ENCODE assay signal across 10 cellular contexts in the genomic region with DNA sequence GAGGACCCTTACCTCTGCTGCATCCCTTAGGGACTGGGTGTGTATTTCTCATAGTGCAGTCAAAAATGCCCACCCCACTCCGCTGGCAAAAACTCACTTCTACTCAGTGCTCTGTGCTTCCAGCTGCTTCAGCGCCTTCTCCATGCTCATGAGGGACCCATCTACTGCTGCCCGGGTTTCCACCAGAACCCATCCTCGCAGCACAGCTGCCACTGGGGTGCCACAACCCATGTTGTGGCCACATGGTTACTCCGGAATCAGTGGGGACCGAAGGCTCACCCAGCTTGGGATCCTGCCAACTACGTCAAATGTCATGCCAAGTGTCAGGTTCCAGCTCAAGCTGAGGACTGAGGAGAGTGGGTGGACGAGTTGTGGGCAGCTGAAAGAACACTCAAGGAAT.
"Had no signal": no experiment of that assay in that cellular context is flagged by ENCODE, and none has a peak within 500 bp of the region (broad histone marks: within the 10 kb centered on the region; RNA-seq: fewer than 3 reads in every experiment).

No MANE protein-coding gene starts in this region.

- DNase-seq: H7, HFFc6, KBM-7 had no signal

- H3K4me1 ChIP-seq: HAP-1 had no signal

- H3K36me3 ChIP-seq: HAP-1 had no signal

- H3K27ac ChIP-seq: HL-60, KMS-11 had no signal

- H3K4me3 ChIP-seq: GM23338, HAP-1 had no signal

- ATAC-seq: GM23338, HCT116, HepG2 had no signal

- FAIRE-seq: H1, HepG2 had no signal

- H3K9me3 ChIP-seq: HAP-1 had no signal
